22 cellular contexts compared by ENCODE assay signal in the genomic region with DNA sequence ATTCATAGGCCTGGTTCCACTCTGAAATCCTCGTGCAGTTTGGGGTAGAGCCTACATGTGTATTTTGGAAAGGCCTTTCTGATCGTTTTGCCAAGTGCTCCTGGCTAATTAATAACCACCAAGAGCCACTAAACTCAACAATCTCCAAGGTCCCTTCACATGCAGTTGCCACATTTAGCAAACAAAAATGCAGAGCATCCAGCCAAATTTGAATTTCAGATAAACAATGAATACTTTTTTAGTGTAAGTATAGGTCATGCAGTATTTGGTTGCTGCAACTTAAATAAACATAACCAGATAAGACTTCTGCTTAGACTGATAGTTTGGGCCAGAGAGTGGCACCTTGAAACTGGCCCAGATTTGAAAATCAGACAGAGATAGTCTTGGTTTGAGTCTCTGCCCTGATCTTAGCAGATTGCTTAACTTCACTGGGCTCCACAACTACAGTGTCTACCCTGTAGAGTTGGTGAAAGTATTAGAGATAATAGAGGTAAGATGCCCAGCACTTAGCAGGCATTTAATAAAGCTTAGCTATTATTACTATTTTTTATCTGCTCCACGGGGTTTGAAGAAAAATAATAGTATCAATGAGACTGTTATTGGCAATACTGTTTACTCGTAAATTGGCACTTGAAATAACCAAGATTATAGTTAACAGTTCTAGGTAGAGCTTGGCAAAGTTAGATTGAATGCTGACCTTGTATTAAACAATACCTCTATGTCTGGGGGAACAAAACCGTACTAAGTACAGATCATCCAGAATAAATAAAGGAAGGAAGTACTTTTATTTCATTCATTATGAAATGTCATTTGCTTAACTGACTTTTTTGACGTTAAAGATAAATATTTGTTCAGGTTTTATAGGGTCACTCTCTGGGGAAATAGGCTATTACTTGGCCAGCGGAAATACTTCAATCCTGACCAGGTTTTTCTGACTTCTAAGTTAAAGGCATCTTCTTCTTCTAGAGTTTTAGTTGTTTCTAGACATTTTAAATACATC. TPM values are rescaled to one million over a fixed set of nuclear protein-coding genes. Genes with fewer than 3 reads are reported as not detected.
A peak's percentile ranks its signal among the peaks of the same experiment; 100 is the strongest.
DNase-seq lines count a peak whose midpoint lies in the region; ATAC-seq and TF ChIP-seq lines count a peak whose summit lies in the region.
"Had no signal": no experiment of that assay in that cellular context is flagged by ENCODE, and none has a peak within 500 bp of the region (broad histone marks: within the 10 kb centered on the region; RNA-seq: fewer than 3 reads in every experiment).

No MANE protein-coding gene starts in this region.

- no peaks in the 10 kb centered on the region for H3K27me3 ChIP-seq in psoas muscle (ENCODE audit: insufficient read depth in 3 of 3, low read length in 2 of 3)
- H3K27me3 ChIP-seq: BLaER1, neural progenitor cell, tibial nerve had no signal

- H3K9me3 ChIP-seq in mucosa of descending colon (no peaks in the 10 kb centered on the region), psoas muscle (no peaks in the 10 kb centered on the region)
- H3K9me3 ChIP-seq: Caco-2, tibial nerve had no signal

- DNase-seq in AG09319 (ENCODE audit: extremely low read depth, low read depth) (peak; percentile 25), M059J (ENCODE audit: low read depth) (peak; percentile 34), fibroblast of gingiva (ENCODE audit: low read depth) (peak; percentile 67), mucosa of descending colon (no peak), posterior cingulate gyrus (no peak), psoas muscle (no peak), NCI-H1105 treated with DMSO at 0.1 percent for 48 hours (lab: John Stamatoyannopoulos, UW) (no peak)
- no peak for DNase-seq in stimulated activated CD4-positive, alpha-beta T cell treated with anti-CD3 and anti-CD28 coated beads, Interleukin-2, amount 100 ng/mL, for 24 hours
- DNase-seq: activated CD4-positive, alpha-beta T cell treated with anti-CD3 and anti-CD28 coated beads, Interleukin-2, amount 10 ng/mL, durations not matched to agents 7 days and 5 days; activated gamma-delta T cell treated with Interleukin-2 at 50 U/mL for 16 hours; activated T-cell treated with anti-CD3 and anti-CD28 coated beads, Interleukin-2, amount 50 U/mL, for 4 hours; cerebellar nuclear complex; NCI-H1092; NCI-H1930; NCI-H524; SIG-M5; small intestine; T-helper 9 cell had no signal

- H3K4me1 ChIP-seq in mucosa of descending colon (ENCODE audit: low read depth) (peaks cover 5% of the 10 kb centered on the region), psoas muscle (no peaks in the 10 kb centered on the region)
- H3K4me1 ChIP-seq: BLaER1, neural progenitor cell, tibial nerve had no signal

- H3K4me3 ChIP-seq in mucosa of descending colon (no peak overlapping the region), psoas muscle (no peak overlapping the region)
- H3K4me3 ChIP-seq: BLaER1, neural progenitor cell, tibial nerve had no signal

- H3K36me3 ChIP-seq in mucosa of descending colon (ENCODE audit: low read depth), result no peaks in the 10 kb centered on the region
- H3K36me3 ChIP-seq in psoas muscle (ENCODE audit: insufficient read depth in 1 of 2, low read depth in 1 of 2), result no peaks in the 10 kb centered on the region
- H3K36me3 ChIP-seq: BLaER1, neural progenitor cell, tibial nerve had no signal

- intact Hi-C loops in mucosa of descending colon (cut with DNase I, micrococcal nuclease) (no loop called here), posterior cingulate gyrus (cut with DNase I) (no loop called here), psoas muscle (cut with DNase I) (no loop called here)

- TF ChIP-seq CTCF in AG09319 (IDR thresholded peaks at IDR 0.05; ENCODE audit: low read depth, low read length) (no peak), mucosa of descending colon (IDR thresholded peaks at IDR 0.05) (no peak), psoas muscle (IDR thresholded peaks at IDR 0.05) (no peak)

- 65 to 71% (median 65%) methylated on average over 7 of the region's 7 CpGs for WGBS in psoas muscle, 3 donors

- no peak overlapping the region for H3K27ac ChIP-seq in psoas muscle
- H3K27ac ChIP-seq: BLaER1, neural progenitor cell, tibial nerve had no signal

- peak; percentile 61 for ATAC-seq in mucosa of descending colon
- no peak for ATAC-seq in psoas muscle
- ATAC-seq: activated T-cell treated with anti-CD3 and anti-CD28 coated beads, Interleukin-2, amount 50 U/mL, for 4 hours had no signal

RNA-seq across cellular contexts. Expression of a gene that starts 15.0 kb away (rescaled TPM):
- total RNA-seq in M059J (2014; rRNA removed; shearing (Covaris generic)), result 33.6 and 55.5 TPM in 2 replicates
- total RNA-seq in mucosa of descending colon (10 to 100 TPM; 23.1 to 65.3 (median 26.5) TPM), psoas muscle (100 to 1,000 TPM in 1 of 4 donors, 10 to 100 TPM in 3; 29.2 to 114 (median 60.0) TPM)
- polyA plus RNA-seq in psoas muscle, result 10 to 100 TPM; 28.4 to 75.1 (median 32.8) TPM

Comparison
In these comparisons a context has a peak if more than half of its experiments do, and no peak if none do; other contexts are left out.
1. DNase-seq: peak in AG09319 (single experiment), M059J (single experiment) and fibroblast of gingiva (single experiment); none in mucosa of descending colon (0 of 3), stimulated activated CD4-positive, alpha-beta T cell treated with anti-CD3 and anti-CD28 coated beads, Interleukin-2, amount 100 ng/mL, for 24 hours (0 of 2), posterior cingulate gyrus (0 of 10), psoas muscle (0 of 2) and NCI-H1105 treated with DMSO at 0.1 percent for 48 hours (single experiment).